Comparison of ENCODE assay signal across 23 cellular contexts in genomic region chr5:80916661-80917060, GRCh38.
"Had no signal": no experiment of that assay in that cellular context is flagged by ENCODE, and none has a peak within 500 bp of the region (broad histone marks: within the 10 kb centered on the region; RNA-seq: fewer than 3 reads in every experiment).

No MANE protein-coding gene starts in this region.

- H3K4me3 Mint-ChIP-seq: activated CD4-positive, alpha-beta memory T cell treated with anti-CD3 and anti-CD28 coated beads, Interleukin-2, amount 10 ng/mL, durations not matched to agents 7 days and 5 days; activated CD4-positive, alpha-beta T cell treated with anti-CD3 and anti-CD28 coated beads, Interleukin-2, amount 10 ng/mL, durations not matched to agents 24 days and 14 days; activated CD8-positive, alpha-beta memory T cell treated with anti-CD3 and anti-CD28 coated beads, Interleukin-2, amount 10 ng/mL, durations not matched to agents 7 days and 5 days; endodermal cell; natural killer cell had no signal

- H3K27me3 ChIP-seq: left lung, ovary, upper lobe of right lung had no signal

- DNase-seq: activated CD4-positive, alpha-beta memory T cell treated with anti-CD3 and anti-CD28 coated beads, Interleukin-2, amount 10 ng/mL, durations not matched to agents 7 days and 5 days; activated CD4-positive, alpha-beta T cell treated with anti-CD3 and anti-CD28 coated beads, Interleukin-2, amount 10 ng/mL, durations not matched to agents 24 days and 14 days; activated CD8-positive, alpha-beta memory T cell treated with anti-CD3 and anti-CD28 coated beads, Interleukin-2, amount 10 ng/mL, durations not matched to agents 7 days and 5 days; activated gamma-delta T cell treated with Interleukin-2 at 50 U/mL for 16 hours; amniotic stem cell; cortex of kidney; endodermal cell; glutamatergic neuron; hippocampal formation; kidney glomerular epithelial cell; left lung; midbrain; natural killer cell; ovary; stimulated activated CD4-positive, alpha-beta T cell treated with anti-CD3 and anti-CD28 coated beads, Interleukin-4, amount 100 ng/mL, for 24 hours; stimulated activated naive CD8-positive, alpha-beta T cell treated with anti-CD3 and anti-CD28 coated beads, Interleukin-15, Interleukin-2, amounts not matched to agents 100 U/mL and 50 U/mL, for 24 hours; T-helper 2 cell; upper lobe of right lung had no signal

- H3K9me3 Mint-ChIP-seq: natural killer cell had no signal

- H3K36me3 Mint-ChIP-seq: natural killer cell had no signal

- H3K4me1 ChIP-seq: left lung, prostate gland, upper lobe of right lung had no signal

- H3K9me3 ChIP-seq: left lung, ovary, prostate gland had no signal

- ATAC-seq: activated CD4-positive, CD25-positive, alpha-beta regulatory T cell treated with anti-CD3 and anti-CD28 coated beads, Interleukin-2, amount 50 U/mL, for 24 hours; activated CD8-positive, alpha-beta memory T cell treated with anti-CD3 and anti-CD28 coated beads, Interleukin-2, amount 10 ng/mL, durations not matched to agents 7 days and 5 days; activated naive CD4-positive, alpha-beta T cell treated with anti-CD3 and anti-CD28 coated beads, Interleukin-2, amount 50 U/mL, for 72 hours; left lung; natural killer cell; stimulated activated naive CD8-positive, alpha-beta T cell treated with anti-CD3 and anti-CD28 coated beads, Interleukin-15, Interleukin-2, amounts not matched to agents 100 U/mL and 50 U/mL, for 24 hours; upper lobe of right lung had no signal

- H3K4me3 ChIP-seq: left lung, ovary, prostate gland, upper lobe of right lung had no signal

- H3K27me3 Mint-ChIP-seq: activated CD4-positive, alpha-beta memory T cell treated with anti-CD3 and anti-CD28 coated beads, Interleukin-2, amount 10 ng/mL, durations not matched to agents 7 days and 5 days; activated CD4-positive, alpha-beta T cell treated with anti-CD3 and anti-CD28 coated beads, Interleukin-2, amount 10 ng/mL, durations not matched to agents 24 days and 14 days; activated CD8-positive, alpha-beta memory T cell treated with anti-CD3 and anti-CD28 coated beads, Interleukin-2, amount 10 ng/mL, durations not matched to agents 7 days and 5 days had no signal

- H3K27ac ChIP-seq: epithelial cell of prostate, left lung, prostate gland, upper lobe of right lung, VCaP had no signal

- H3K4me1 Mint-ChIP-seq: endodermal cell, natural killer cell had no signal

- H3K27ac Mint-ChIP-seq: activated CD4-positive, alpha-beta memory T cell treated with anti-CD3 and anti-CD28 coated beads, Interleukin-2, amount 10 ng/mL, durations not matched to agents 7 days and 5 days; activated CD4-positive, alpha-beta T cell treated with anti-CD3 and anti-CD28 coated beads, Interleukin-2, amount 10 ng/mL, durations not matched to agents 24 days and 14 days; activated CD8-positive, alpha-beta memory T cell treated with anti-CD3 and anti-CD28 coated beads, Interleukin-2, amount 10 ng/mL, durations not matched to agents 7 days and 5 days; activated naive CD4-positive, alpha-beta T cell treated with anti-CD3 and anti-CD28 coated beads, Interleukin-2, amount 50 U/mL, for 72 hours; endodermal cell; natural killer cell had no signal

- H3K36me3 ChIP-seq: left lung, ovary, prostate gland, upper lobe of right lung had no signal
